Comparison of ENCODE assay signal across 1 cellular context in the genomic region with DNA sequence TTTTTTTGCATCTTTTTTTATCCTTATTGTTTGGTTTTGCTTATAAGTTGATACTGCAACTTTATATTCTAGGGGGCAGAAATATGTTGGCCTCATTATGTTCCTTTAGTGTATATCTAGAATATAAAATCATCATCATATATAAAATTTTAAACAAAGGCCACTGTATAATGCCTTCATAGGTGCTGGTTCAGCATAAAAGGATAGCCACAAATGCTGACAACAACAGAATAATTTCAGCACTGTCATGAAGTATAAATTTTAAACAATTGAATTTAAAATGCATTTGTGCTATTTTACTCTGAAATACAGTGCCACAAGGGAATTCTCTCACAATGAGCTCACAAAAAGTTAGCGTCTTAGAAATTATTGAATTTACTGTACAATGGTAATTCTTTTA.
TF ChIP-seq lines count a peak whose summit lies in the region.

No MANE protein-coding gene starts in this region.

TF ChIP-seq in HepG2, 621 proteins besides CTCF, POLR2A, EP300 and RAD21 (continued from another document):
- TF ChIP-seq, protein P1, sequence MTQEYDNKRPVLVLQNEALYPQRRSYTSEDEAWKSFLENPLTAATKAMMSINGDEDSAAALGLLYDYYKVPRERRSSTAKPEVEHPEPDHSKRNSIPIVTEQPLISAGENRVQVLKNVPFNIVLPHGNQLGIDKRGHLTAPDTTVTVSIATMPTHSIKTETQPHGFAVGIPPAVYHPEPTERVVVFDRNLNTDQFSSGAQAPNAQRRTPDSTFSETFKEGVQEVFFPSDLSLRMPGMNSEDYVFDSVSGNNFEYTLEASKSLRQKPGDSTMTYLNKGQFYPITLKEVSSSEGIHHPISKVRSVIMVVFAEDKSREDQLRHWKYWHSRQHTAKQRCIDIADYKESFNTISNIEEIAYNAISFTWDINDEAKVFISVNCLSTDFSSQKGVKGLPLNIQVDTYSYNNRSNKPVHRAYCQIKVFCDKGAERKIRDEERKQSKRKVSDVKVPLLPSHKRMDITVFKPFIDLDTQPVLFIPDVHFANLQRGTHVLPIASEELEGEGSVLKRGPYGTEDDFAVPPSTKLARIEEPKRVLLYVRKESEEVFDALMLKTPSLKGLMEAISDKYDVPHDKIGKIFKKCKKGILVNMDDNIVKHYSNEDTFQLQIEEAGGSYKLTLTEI (CRISPR knock-in tag; conservative IDR thresholded peaks at IDR 0.05): no peak
- TF ChIP-seq, protein P2, sequence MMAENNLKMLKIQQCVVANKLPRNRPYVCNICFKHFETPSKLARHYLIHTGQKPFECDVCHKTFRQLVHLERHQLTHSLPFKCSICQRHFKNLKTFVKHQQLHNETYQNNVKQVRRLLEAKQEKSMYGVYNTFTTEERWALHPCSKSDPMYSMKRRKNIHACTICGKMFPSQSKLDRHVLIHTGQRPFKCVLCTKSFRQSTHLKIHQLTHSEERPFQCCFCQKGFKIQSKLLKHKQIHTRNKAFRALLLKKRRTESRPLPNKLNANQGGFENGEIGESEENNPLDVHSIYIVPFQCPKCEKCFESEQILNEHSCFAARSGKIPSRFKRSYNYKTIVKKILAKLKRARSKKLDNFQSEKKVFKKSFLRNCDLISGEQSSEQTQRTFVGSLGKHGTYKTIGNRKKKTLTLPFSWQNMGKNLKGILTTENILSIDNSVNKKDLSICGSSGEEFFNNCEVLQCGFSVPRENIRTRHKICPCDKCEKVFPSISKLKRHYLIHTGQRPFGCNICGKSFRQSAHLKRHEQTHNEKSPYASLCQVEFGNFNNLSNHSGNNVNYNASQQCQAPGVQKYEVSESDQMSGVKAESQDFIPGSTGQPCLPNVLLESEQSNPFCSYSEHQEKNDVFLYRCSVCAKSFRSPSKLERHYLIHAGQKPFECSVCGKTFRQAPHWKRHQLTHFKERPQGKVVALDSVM (CRISPR knock-in tag; IDR thresholded peaks at IDR 0.05): no peak
- TF ChIP-seq MAFF (IDR thresholded peaks at IDR 0.05; ENCODE audit: low read depth, low read length): peak; percentile 59; the same call in 1 of the 2 replicates
- no peak for TF ChIP-seq STAT5B (CRISPR knock-in tag; IDR thresholded peaks at IDR 0.05)
